In genomic region chr6:118801257-118801656, GRCh38 we compare ENCODE assay signal across 14 cellular contexts.
DNase-seq lines count a peak whose midpoint lies in the region; ATAC-seq and TF ChIP-seq lines count a peak whose summit lies in the region.
"Had no signal": no experiment of that assay in that cellular context is flagged by ENCODE, and none has a peak within 500 bp of the region (broad histone marks: within the 10 kb centered on the region; RNA-seq: fewer than 3 reads in every experiment).

No MANE protein-coding gene starts in this region.

- no peak overlapping the region for H3K4me3 ChIP-seq in GM23338
- H3K4me3 ChIP-seq: GM12878, MG63 had no signal

- H4K20me1 ChIP-seq in GM23338 (replicated peaks; ENCODE audit: insufficient read depth) = no peaks in the 10 kb centered on the region

- CTCF ChIA-PET in activated CD4-positive, alpha-beta T cell treated with anti-CD3 and anti-CD28 coated beads, Interleukin-2, amount 10 ng/mL, durations not matched to agents 7 days and 5 days (lab: Charles Lee) = interaction anchor here (0.8 to 2.1 kb wide), 8 partner anchors 8 to 168 kb away, joined by 3 to 19 read pairs (median 4); no protein-coding TSS in a partner anchor

- no peaks in the 10 kb centered on the region for H3K36me3 ChIP-seq in GM23338 (ENCODE audit: insufficient read depth)
- H3K36me3 ChIP-seq: BE2C, MG63 had no signal

- POLR2A ChIA-PET in activated CD4-positive, alpha-beta T cell treated with anti-CD3 and anti-CD28 coated beads, Interleukin-2, amount 10 ng/mL, durations not matched to agents 7 days and 5 days (lab: Charles Lee) = no interaction called here

- H3K27me3 Mint-ChIP-seq in activated CD4-positive, alpha-beta T cell treated with anti-CD3 and anti-CD28 coated beads, Interleukin-2, amount 10 ng/mL, durations not matched to agents 7 days and 5 days = no peaks in the 10 kb centered on the region
- H3K27me3 Mint-ChIP-seq in GM23338 (ENCODE audit: insufficient read depth, low read depth, poor library complexity) (no peaks in the 10 kb centered on the region), osteocyte (ENCODE audit: unreplicated experiment) (no peaks in the 10 kb centered on the region)
- no peaks in the 10 kb centered on the region for H3K27me3 Mint-ChIP-seq in activated T-helper 17 cell treated with anti-CD3 and anti-CD28 coated beads, Interleukin-2, amount 50 U/mL, for 72 hours
- H3K27me3 Mint-ChIP-seq: CD4-positive, alpha-beta T cell had no signal

- no peaks in the 10 kb centered on the region for H3K27me3 ChIP-seq in GM23338 (ENCODE audit: insufficient read depth)
- H3K27me3 ChIP-seq: BE2C, MG63 had no signal

- no peaks in the 10 kb centered on the region for H3K9me2 ChIP-seq in GM23338 (ENCODE audit: insufficient read depth)

- peaks cover 35% of the 10 kb centered on the region for H3K4me1 Mint-ChIP-seq in activated CD4-positive, alpha-beta T cell treated with anti-CD3 and anti-CD28 coated beads, Interleukin-2, amount 10 ng/mL, durations not matched to agents 7 days and 5 days
- peaks cover 7% of the 10 kb centered on the region for H3K4me1 Mint-ChIP-seq in GM23338
- peaks cover 18% of the 10 kb centered on the region for H3K4me1 Mint-ChIP-seq in activated T-helper 17 cell treated with anti-CD3 and anti-CD28 coated beads, Interleukin-2, amount 50 U/mL, for 72 hours
- peaks cover 7% of the 10 kb centered on the region for H3K4me1 Mint-ChIP-seq in osteocyte (ENCODE audit: unreplicated experiment)

- H3K27ac Mint-ChIP-seq in activated CD4-positive, alpha-beta T cell treated with anti-CD3 and anti-CD28 coated beads, Interleukin-2, amount 10 ng/mL, durations not matched to agents 7 days and 5 days = peak overlapping the region; percentile 57
- H3K27ac Mint-ChIP-seq in GM23338 (peak overlapping the region; percentile 4; the same call in 1 of the 2 replicates), osteocyte (ENCODE audit: unreplicated experiment) (no peak overlapping the region)
- no peak overlapping the region for H3K27ac Mint-ChIP-seq in activated T-helper 17 cell treated with anti-CD3 and anti-CD28 coated beads, Interleukin-2, amount 50 U/mL, for 72 hours

- H3K4me1 ChIP-seq in GM23338 (ENCODE audit: insufficient read depth) = no peaks in the 10 kb centered on the region
- H3K4me1 ChIP-seq: BE2C had no signal

- peaks cover 22% of the 10 kb centered on the region for H3K36me3 Mint-ChIP-seq in activated CD4-positive, alpha-beta T cell treated with anti-CD3 and anti-CD28 coated beads, Interleukin-2, amount 10 ng/mL, durations not matched to agents 7 days and 5 days (ENCODE audit: low read depth)
- H3K36me3 Mint-ChIP-seq in GM23338 (ENCODE audit: low read depth) (peaks cover 11% of the 10 kb centered on the region), osteocyte (ENCODE audit: unreplicated experiment) (no peaks in the 10 kb centered on the region)
- H3K36me3 Mint-ChIP-seq in activated T-helper 17 cell treated with anti-CD3 and anti-CD28 coated beads, Interleukin-2, amount 50 U/mL, for 72 hours (ENCODE audit: low read depth) = no peaks in the 10 kb centered on the region

- no peaks in the 10 kb centered on the region for H3F3A ChIP-seq in GM23338 (replicated peaks; ENCODE audit: low read depth)

- no peak overlapping the region for H3K4me2 ChIP-seq in GM23338
- H3K4me2 ChIP-seq: KMS-11 had no signal

- H3K79me2 ChIP-seq in GM23338 (replicated peaks; ENCODE audit: insufficient read depth) = no peaks in the 10 kb centered on the region

- in situ Hi-C loops in KBM-7 (cut with MboI; ENCODE audit: low pct_unique_long_range_greater_than_20kb, low sequenced_read_pairs) = no loop called here

- H3K9me3 Mint-ChIP-seq in activated CD4-positive, alpha-beta T cell treated with anti-CD3 and anti-CD28 coated beads, Interleukin-2, amount 10 ng/mL, durations not matched to agents 7 days and 5 days = peaks cover 8% of the 10 kb centered on the region
- H3K9me3 Mint-ChIP-seq in GM23338 = peaks cover 19% of the 10 kb centered on the region
- no peaks in the 10 kb centered on the region for H3K9me3 Mint-ChIP-seq in activated T-helper 17 cell treated with anti-CD3 and anti-CD28 coated beads, Interleukin-2, amount 50 U/mL, for 72 hours
- H3K9me3 Mint-ChIP-seq in osteocyte (ENCODE audit: unreplicated experiment) = no peaks in the 10 kb centered on the region

- no peak overlapping the region for H3K27ac ChIP-seq in GM23338 (ENCODE audit: low read depth)
- H3K27ac ChIP-seq: KMS-11, RWPE1 had no signal

- no peak overlapping the region for H3K4me3 Mint-ChIP-seq in activated CD4-positive, alpha-beta T cell treated with anti-CD3 and anti-CD28 coated beads, Interleukin-2, amount 10 ng/mL, durations not matched to agents 7 days and 5 days
- H3K4me3 Mint-ChIP-seq in GM23338 = no peak overlapping the region
- peak overlapping the region; percentile 64 for H3K4me3 Mint-ChIP-seq in activated T-helper 17 cell treated with anti-CD3 and anti-CD28 coated beads, Interleukin-2, amount 50 U/mL, for 72 hours
- H3K4me3 Mint-ChIP-seq in osteocyte (ENCODE audit: unreplicated experiment) = no peak overlapping the region

- TF ChIP-seq CTCF in GM23338 (conservative IDR thresholded peaks at IDR 0.05; ENCODE audit: low read depth in 2 of 2) (no peak), osteocyte (IDR thresholded peaks at IDR 0.05) (no peak)

- DNase-seq in activated CD4-positive, alpha-beta T cell treated with anti-CD3 and anti-CD28 coated beads, Interleukin-2, amount 10 ng/mL, durations not matched to agents 7 days and 5 days = no peak
- DNase-seq in activated CD4-positive, alpha-beta T cell treated with anti-CD3 and anti-CD28 coated beads, Interleukin-2, amount 50 U/mL, for 48 hours = no peak
- DNase-seq in GM23338 (ENCODE audit: low spot score) (no peak), osteocyte (ENCODE audit: extremely low spot score, unreplicated experiment) (peak; percentile 10), OCI-M1 (lab: John Stamatoyannopoulos, UW) (no peak), KBM-7 (no peak)

- H2AFZ ChIP-seq in GM23338 = no peak overlapping the region

- ATAC-seq in GM23338 (no peak), GM18907 (IDR thresholded peaks at IDR 0.05; ENCODE audit: unreplicated experiment) (no peak)
- no peak for ATAC-seq in activated T-helper 17 cell treated with anti-CD3 and anti-CD28 coated beads, Interleukin-2, amount 50 U/mL, for 72 hours (replicated peaks)

TF ChIP-seq in GM23338, 12 proteins besides CTCF, POLR2A, EP300 and RAD21 (continues in another document):
- no peak for TF ChIP-seq ZNF462 (CRISPR knock-in tag; IDR thresholded peaks at IDR 0.05)
- TF ChIP-seq JUNB (IDR thresholded peaks at IDR 0.05; ENCODE audit: unreplicated experiment) = no peak
- no peak for TF ChIP-seq STAT1 (IDR thresholded peaks at IDR 0.05; ENCODE audit: unreplicated experiment)

Comparison
In these comparisons a context has a peak if more than half of its experiments do, and no peak if none do; other contexts are left out.
1. H3K27ac Mint-ChIP-seq: peak in activated CD4-positive, alpha-beta T cell treated with anti-CD3 and anti-CD28 coated beads, Interleukin-2, amount 10 ng/mL, durations not matched to agents 7 days and 5 days (single experiment) and GM23338 (single experiment); none in activated T-helper 17 cell treated with anti-CD3 and anti-CD28 coated beads, Interleukin-2, amount 50 U/mL, for 72 hours (single experiment) and osteocyte (single experiment).